ENCODE assay signal across 10 cellular contexts in genomic region chr22:39457047-39457545, GRCh38. TPM values are rescaled to one million over a fixed set of nuclear protein-coding genes. Genes with fewer than 3 reads are reported as not detected.
A peak's percentile ranks its signal among the peaks of the same experiment; 100 is the strongest.
DNase-seq lines count a peak whose midpoint lies in the region; ATAC-seq and TF ChIP-seq lines count a peak whose summit lies in the region.
"Had no signal": no experiment of that assay in that cellular context is flagged by ENCODE, and none has a peak within 500 bp of the region (broad histone marks: within the 10 kb centered on the region; RNA-seq: fewer than 3 reads in every experiment).

No MANE protein-coding gene starts in this region.

- peaks cover 25% of the 10 kb centered on the region for H3K27me3 ChIP-seq in HUES6 (ENCODE audit: control insufficient read depth, insufficient read depth, low read length)
- H3K27me3 ChIP-seq in esophagus (ENCODE audit: control insufficient read depth in 1 of 2, insufficient read depth in 2 of 2, low read length in 2 of 2), result peaks cover 0 to 10% of the 10 kb centered on the region in 2 donors

- peaks cover 21% of the 10 kb centered on the region for H3K4me1 Mint-ChIP-seq in progenitor cell of endocrine pancreas (ENCODE audit: low read depth)
- peaks cover 7% of the 10 kb centered on the region for H3K4me1 Mint-ChIP-seq in CD14-positive monocyte

- WGBS in esophagus, 2 donors, result 0 to 1% methylated on average over 15 to 84 of the region's 88 CpGs

- TF ChIP-seq CTCF in progenitor cell of endocrine pancreas (IDR thresholded peaks at IDR 0.05; ENCODE audit: unreplicated experiment) (no peak), CD14-positive monocyte (IDR thresholded peaks at IDR 0.05) (no peak)

- H3K4me3 Mint-ChIP-seq in progenitor cell of endocrine pancreas (ENCODE audit: low read depth) (peak overlapping the region; percentile 79), CD14-positive monocyte (no peak overlapping the region)

- H3K4me3 ChIP-seq in HUES6 (ENCODE audit: low read depth, low read length) (peak overlapping the region; percentile 60), esophagus (ENCODE audit: low read depth in 1 of 2, low read length in 2 of 2) (peak overlapping the region; percentile 30 to 47)

- H3K36me3 Mint-ChIP-seq in progenitor cell of endocrine pancreas (ENCODE audit: insufficient read depth), result no peaks in the 10 kb centered on the region
- peaks cover 7 to 8% of the 10 kb centered on the region in 2 donors for H3K36me3 Mint-ChIP-seq in CD14-positive monocyte

- H3K36me3 ChIP-seq in HUES6 (ENCODE audit: control insufficient read depth, insufficient read depth, low read length), result no peaks in the 10 kb centered on the region
- H3K36me3 ChIP-seq in esophagus (ENCODE audit: control insufficient read depth in 2 of 2, insufficient read depth in 2 of 2, low read length in 1 of 2), result no peaks in the 10 kb centered on the region

- H3K27ac Mint-ChIP-seq in progenitor cell of endocrine pancreas, result no peak overlapping the region
- no peak overlapping the region for H3K27ac Mint-ChIP-seq in CD14-positive monocyte

- peak; percentile 13 for DNase-seq in COLO668 (lab: John Stamatoyannopoulos, UW; ENCODE audit: unreplicated experiment)
- DNase-seq in progenitor cell of endocrine pancreas (ENCODE audit: low spot score, unreplicated experiment), result no peak
- DNase-seq in NCI-H510A treated with DMSO at 0.1 percent for 48 hours (lab: John Stamatoyannopoulos, UW), result no peak
- no peak for DNase-seq in CD14-positive monocyte (ENCODE audit: low spot score)
- no peak for DNase-seq in NCI-H2107 treated with DMSO at 0.1 percent for 48 hours (lab: John Stamatoyannopoulos, UW; ENCODE audit: unreplicated experiment)
- DNase-seq: DMS79 treated with DMSO at 0.1 percent for 48 hours, NCI-H2081 treated with DMSO at 0.1 percent for 48 hours had no signal

- H3K27me3 Mint-ChIP-seq in progenitor cell of endocrine pancreas (peaks cover 6% of the 10 kb centered on the region), CD14-positive monocyte (ENCODE audit: low read depth in 3 of 3) (peaks cover 54 to 64% (median 56%) of the 10 kb centered on the region in 3 donors)

- H3K9me3 ChIP-seq in HUES6 (ENCODE audit: control insufficient read depth, insufficient read depth, low read depth, low read length), result no peaks in the 10 kb centered on the region
- peaks cover 0 to 4% of the 10 kb centered on the region in 2 donors for H3K9me3 ChIP-seq in esophagus (ENCODE audit: control insufficient read depth in 2 of 2, insufficient read depth in 1 of 2, low read depth in 1 of 2, low read length in 1 of 2)

- H3K4me1 ChIP-seq in HUES6 (ENCODE audit: control insufficient read depth, insufficient read depth, low read length), result peaks cover 36% of the 10 kb centered on the region
- H3K4me1 ChIP-seq in esophagus (ENCODE audit: control insufficient read depth in 2 of 2, insufficient read depth in 2 of 2, low read length in 1 of 2), result peaks cover 4 to 15% of the 10 kb centered on the region in 2 donors

- intact Hi-C loops in CD14-positive monocyte (cut with micrococcal nuclease), result no loop called here

- H3K27ac ChIP-seq in HUES6 (ENCODE audit: low read depth, low read length), result no peak overlapping the region
- no peak overlapping the region for H3K27ac ChIP-seq in esophagus (ENCODE audit: low read depth in 2 of 2, low read length in 1 of 2)

- ATAC-seq in GM21723 (IDR thresholded peaks at IDR 0.05; ENCODE audit: unreplicated experiment), result no peak

- no peaks in the 10 kb centered on the region for H3K9me3 Mint-ChIP-seq in progenitor cell of endocrine pancreas (ENCODE audit: low read depth)
- peaks cover 0 to 22% (median 16%) of the 10 kb centered on the region in 7 donors for H3K9me3 Mint-ChIP-seq in CD14-positive monocyte

- peak overlapping the region; percentile 18 for H3K9ac ChIP-seq in HUES6 (ENCODE audit: low read length)

RNA-seq across cellular contexts. Expression of gene MGAT3, which starts 0.3 kb away (rescaled TPM):
- polyA plus RNA-seq in esophagus (under 1 TPM; 0.28 to 0.36 TPM), CD14-positive monocyte (not detected)
- 28.8 and 32.7 TPM in 2 replicates for total RNA-seq in progenitor cell of endocrine pancreas

RNA-seq across cellular contexts. Expression of gene MIEF1, which starts 45.0 kb away (rescaled TPM):
- polyA plus RNA-seq in esophagus (1 to 10 TPM; 4.2 to 9.0 TPM), CD14-positive monocyte (10 to 100 TPM; 13.3 to 14.0 TPM)
- total RNA-seq in progenitor cell of endocrine pancreas, result 30.5 and 32.4 TPM in 2 replicates

RNA-seq across cellular contexts. Expression of gene TAB1, which starts 57.5 kb away (rescaled TPM):
- polyA plus RNA-seq in esophagus (10 to 100 TPM; 10.6 to 13.4 TPM), CD14-positive monocyte (1 to 10 TPM; 3.2 to 3.9 TPM)
- total RNA-seq in progenitor cell of endocrine pancreas, result 31.2 and 40.6 TPM in 2 replicates
